Comparison of ENCODE assay signal across 30 cellular contexts in genomic region chr3:169234595-169234994, GRCh38.
"Had no signal": no experiment of that assay in that cellular context is flagged by ENCODE, and none has a peak within 500 bp of the region (broad histone marks: within the 10 kb centered on the region; RNA-seq: fewer than 3 reads in every experiment).

No MANE protein-coding gene starts in this region.

- H3K36me3 ChIP-seq: adrenal gland, esophagus muscularis mucosa, gastrocnemius medialis, heart left ventricle, WERI-Rb-1 had no signal

- FAIRE-seq: colon had no signal

- H3K4me1 ChIP-seq: adrenal gland, body of pancreas, foreskin keratinocyte, gastrocnemius medialis had no signal

- H3K4me3 ChIP-seq: adrenal gland, body of pancreas, esophagus muscularis mucosa, gastrocnemius medialis, heart left ventricle had no signal

- DNase-seq: activated B cell treated with CpG ODN at 0.5 μM for 24 hours; activated CD4-positive, alpha-beta T cell treated with anti-CD3 and anti-CD28 coated beads for 48 hours; activated CD4-positive, alpha-beta T cell treated with anti-CD3 and anti-CD28 coated beads, Interleukin-2, amount 50 U/mL, for 1 hour; activated CD4-positive, alpha-beta T cell treated with anti-CD3 and anti-CD28 coated beads, Interleukin-2, amount 50 U/mL, for 48 hours; activated CD8-positive, alpha-beta memory T cell treated with anti-CD3 and anti-CD28 coated beads for 24 hours; activated CD8-positive, alpha-beta T cell treated with anti-CD3 and anti-CD28 coated beads for 36 hours; activated effector memory CD4-positive, alpha-beta T cell treated with Interleukin-2 at 50 U/mL for 16 hours; activated gamma-delta T cell treated with Interleukin-2 at 50 U/mL for 16 hours; activated naive CD4-positive, alpha-beta T cell treated with anti-CD3 and anti-CD28 coated beads for 36 hours; activated naive CD8-positive, alpha-beta T cell treated with anti-CD3 and anti-CD28 coated beads for 36 hours; activated naive CD8-positive, alpha-beta T cell treated with anti-CD3 and anti-CD28 coated beads, Interleukin-2, amount 50 U/mL, for 24 hours; activated T-cell treated with anti-CD3 and anti-CD28 coated beads, Interleukin-2, amount 50 U/mL, for 4 hours; adrenal gland; amygdala; aorta; body of pancreas; caudate nucleus; cortex of kidney; dermis blood vessel endothelial cell; effector CD4-positive, alpha-beta T cell; effector memory CD8-positive, alpha-beta T cell; erythroblast; foreskin keratinocyte; gastrocnemius medialis; glutamatergic neuron; heart left ventricle; T-helper 9 cell; WERI-Rb-1 had no signal

- H3K9me3 ChIP-seq: adrenal gland, body of pancreas, esophagus muscularis mucosa, gastrocnemius medialis, heart left ventricle had no signal

- H3K27ac ChIP-seq: adrenal gland, body of pancreas, esophagus muscularis mucosa, foreskin keratinocyte, gastrocnemius medialis, heart left ventricle, WERI-Rb-1 had no signal
